Comparison of ENCODE assay signal across 6 cellular contexts in genomic region chr9:137286980-137287383, GRCh38. TPM values are rescaled to one million over a fixed set of nuclear protein-coding genes. Genes with fewer than 3 reads are reported as not detected.
DNase-seq lines count a peak whose midpoint lies in the region; ATAC-seq and TF ChIP-seq lines count a peak whose summit lies in the region.

No MANE protein-coding gene starts in this region.

- TF ChIP-seq CTCF in GM13977 (IDR thresholded peaks at IDR 0.05; ENCODE audit: extremely low read depth, insufficient read depth, missing control alignments) (peak; percentile 55), esophagus squamous epithelium (IDR thresholded peaks at IDR 0.05) (peak in 5 of 6 experiments; percentile 44 to 78 (median 61)), upper lobe of left lung (IDR thresholded peaks at IDR 0.05) (peak; percentile 32 to 70 (median 38))

- H3K4me3 ChIP-seq in esophagus squamous epithelium (no peak overlapping the region), upper lobe of left lung (no peak overlapping the region)

- DNase-seq in GM13977 (ENCODE audit: low spot score) (peak; percentile 81), NCI-H774 (lab: John Stamatoyannopoulos, UW) (peak; percentile 56), esophagus squamous epithelium (lab: John Stamatoyannopoulos, UW) (no peak), upper lobe of left lung (no peak)
- DNase-seq in stimulated activated CD4-positive, alpha-beta T cell treated with anti-CD3 and anti-CD28 coated beads, Interleukin-4, amount 100 ng/mL, for 1 hour, result no peak

- H3K36me3 ChIP-seq in esophagus squamous epithelium (peaks cover 0 to 14% (median 0%) of the 10 kb centered on the region in 3 donors), upper lobe of left lung (peaks cover 0 to 20% (median 2%) of the 10 kb centered on the region in 4 donors)

- H3K4me1 ChIP-seq in esophagus squamous epithelium (no peaks in the 10 kb centered on the region), upper lobe of left lung (no peaks in the 10 kb centered on the region)

- H3K9me3 ChIP-seq in esophagus squamous epithelium (no peaks in the 10 kb centered on the region), upper lobe of left lung (no peaks in the 10 kb centered on the region)

- TF ChIP-seq EP300 in upper lobe of left lung (IDR thresholded peaks at IDR 0.05), result no peak

- in situ Hi-C loops in GM13977 (cut with MboI; ENCODE audit: low pct_unique_long_range_greater_than_20kb, low sequenced_read_pairs, unreplicated experiment), result no loop called here

- intact Hi-C loops in esophagus squamous epithelium (cut with DNase I), result no loop called here

- TF ChIP-seq POLR2A in esophagus squamous epithelium (IDR thresholded peaks at IDR 0.05), result no peak
- no peak for TF ChIP-seq POLR2A in upper lobe of left lung (IDR thresholded peaks at IDR 0.05)

- WGBS in esophagus squamous epithelium, 2 donors, result 52 to 75% methylated on average over 7 to 10 of the region's 14 CpGs
- 49 to 55% methylated on average over 10 to 14 of the region's 14 CpGs for WGBS in upper lobe of left lung, 2 donors

- ATAC-seq in upper lobe of left lung (ENCODE audit: low FRiP score in 2 of 2), result peak; percentile 42 to 86
- no peak for ATAC-seq in GM19023 (IDR thresholded peaks at IDR 0.05; ENCODE audit: unreplicated experiment)

- peaks cover 0 to 2% (median 0%) of the 10 kb centered on the region in 4 donors for H3K27me3 ChIP-seq in esophagus squamous epithelium
- no peaks in the 10 kb centered on the region for H3K27me3 ChIP-seq in upper lobe of left lung

- no peak overlapping the region for H3K27ac ChIP-seq in esophagus squamous epithelium
- no peak overlapping the region for H3K27ac ChIP-seq in upper lobe of left lung

RNA-seq across cellular contexts. Expression of gene TOR4A, which starts 9.5 kb away (rescaled TPM):
- total RNA-seq in esophagus squamous epithelium (10 to 100 TPM in 3 of 4 donors, 1 to 10 TPM in 1; 8.8 to 17.5 (median 13.5) TPM), upper lobe of left lung (10 to 100 TPM; 31.5 to 62.6 (median 39.2) TPM)

RNA-seq across cellular contexts. Expression of gene NRARP, which starts 15.1 kb away (rescaled TPM):
- total RNA-seq in esophagus squamous epithelium (10 to 100 TPM; 19.6 to 33.9 (median 27.5) TPM), upper lobe of left lung (10 to 100 TPM in 3 of 6 donors, 1 to 10 TPM in 3; 3.1 to 26.9 (median 9.5) TPM)

RNA-seq across cellular contexts. Expression of gene NELFB, which starts 31.9 kb away (rescaled TPM):
- total RNA-seq in esophagus squamous epithelium, result 10 to 100 TPM; 26.1 to 41.4 (median 35.2) TPM
- total RNA-seq in upper lobe of left lung, result 10 to 100 TPM; 31.8 to 55.6 (median 49.8) TPM

RNA-seq across cellular contexts. Expression of gene STPG3, which starts 35.9 kb away (rescaled TPM):
- total RNA-seq in esophagus squamous epithelium (not detected), upper lobe of left lung (under 1 TPM in 1 of 6 donors, not detected in 5; 0.23 TPM)

RNA-seq across cellular contexts. Expression of gene TUBB4B, which starts 45.9 kb away (rescaled TPM):
- total RNA-seq in esophagus squamous epithelium (100 to 1,000 TPM; 367 to 753 (median 540) TPM), upper lobe of left lung (100 to 1,000 TPM; 120 to 539 (median 227) TPM)

Comparison
In these comparisons a context has a peak if more than half of its experiments do, and no peak if none do; other contexts are left out.
1. DNase-seq: peak in GM13977 (single experiment) and NCI-H774 (single experiment); none in esophagus squamous epithelium (single experiment), upper lobe of left lung (0 of 2) and stimulated activated CD4-positive, alpha-beta T cell treated with anti-CD3 and anti-CD28 coated beads, Interleukin-4, amount 100 ng/mL, for 1 hour (single experiment).
2. Peak in every context shown above with its lines, with median percentiles within 50 percentile points of each other: CTCF ChIP-seq.